8 cellular contexts compared by ENCODE assay signal in the genomic region with DNA sequence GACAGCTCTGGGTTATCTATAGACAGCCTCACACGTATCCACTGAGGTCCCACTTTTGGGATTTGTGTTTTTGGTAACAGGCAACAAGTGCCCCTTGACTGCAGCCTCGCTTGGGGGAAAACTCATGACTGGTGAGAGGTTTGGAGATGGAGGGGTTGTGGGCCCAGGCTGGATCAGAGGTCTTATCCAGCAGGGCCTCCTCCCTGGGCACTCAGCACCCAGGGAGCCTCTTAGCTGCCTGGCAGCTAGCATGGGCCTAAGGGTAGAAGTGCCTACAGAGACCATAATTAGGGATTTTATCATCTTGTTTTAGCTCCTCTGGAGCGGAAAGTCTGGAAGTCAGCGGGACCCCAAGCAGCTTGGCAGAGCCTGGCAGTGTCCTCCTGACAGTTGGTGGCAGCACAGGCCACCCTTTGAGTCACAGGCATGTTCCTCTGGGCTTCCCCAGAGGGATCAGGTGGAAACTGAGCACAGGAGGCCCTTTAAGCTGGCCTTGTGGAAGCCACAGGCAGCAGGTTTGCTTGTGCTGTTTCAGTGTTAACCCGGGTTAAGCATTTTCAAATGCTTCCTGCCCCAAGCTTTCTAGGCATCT.
DNase-seq lines count a peak whose midpoint lies in the region; ATAC-seq and TF ChIP-seq lines count a peak whose summit lies in the region.

No MANE protein-coding gene starts in this region.

- H3K4me2 ChIP-seq in neural cell (ENCODE audit: low read length) = no peak overlapping the region

- H3K27me3 Mint-ChIP-seq in chondrocyte (ENCODE audit: low read depth) = no peaks in the 10 kb centered on the region

- H3K27ac Mint-ChIP-seq in chondrocyte (ENCODE audit: unreplicated experiment) = no peak overlapping the region

- TF ChIP-seq CTCF in BE2C (IDR thresholded peaks at IDR 0.05; ENCODE audit: low read depth, low read length) (peak; percentile 50), chondrocyte (IDR thresholded peaks at IDR 0.05) (peak; percentile 77), neural cell (IDR thresholded peaks at IDR 0.05; ENCODE audit: poor library complexity, severe bottlenecking) (no peak)

- H3K36me3 ChIP-seq in BE2C = no peaks in the 10 kb centered on the region
- no peaks in the 10 kb centered on the region for H3K36me3 ChIP-seq in neural cell (ENCODE audit: insufficient read depth, low read length)

- TF ChIP-seq EP300 in neural cell (conservative IDR thresholded peaks at IDR 0.05; ENCODE audit: poor library complexity, severe bottlenecking) = no peak

- H3K79me2 ChIP-seq in neural cell (replicated peaks; ENCODE audit: insufficient read depth, low read length) = no peaks in the 10 kb centered on the region

- H3K27ac ChIP-seq in neural cell (ENCODE audit: low read length) = no peak overlapping the region

- no peaks in the 10 kb centered on the region for H3K9me2 ChIP-seq in neural cell (ENCODE audit: insufficient read depth, low read length)

- no peak overlapping the region for H3K9ac ChIP-seq in neural cell (ENCODE audit: low read length)

- H3K9me3 ChIP-seq in BE2C = no peaks in the 10 kb centered on the region
- no peaks in the 10 kb centered on the region for H3K9me3 ChIP-seq in neural cell (ENCODE audit: low read length)

- DNase-seq in BE2C (peak; percentile 33), NCI-H2196 treated with DMSO at 0.1 percent for 48 hours (lab: John Stamatoyannopoulos, UW; ENCODE audit: unreplicated experiment) (peak; percentile 15), chondrocyte (ENCODE audit: low spot score) (no peak)
- no peak for DNase-seq in stimulated activated CD4-positive, alpha-beta T cell treated with anti-CD3 and anti-CD28 coated beads, Interleukin-2, amount 100 ng/mL, for 48 hours
- no peak for DNase-seq in stimulated activated CD4-positive, alpha-beta T cell treated with anti-CD3 and anti-CD28 coated beads, Interleukin-1b, Interleukin-23, amount 100 ng/mL, for 48 hours

- peak; percentile 75 for ATAC-seq in GM18867 (IDR thresholded peaks at IDR 0.05; ENCODE audit: unreplicated experiment)
- ATAC-seq in HG02970 (IDR thresholded peaks at IDR 0.05; ENCODE audit: low FRiP score, unreplicated experiment) = peak; percentile 54

- no peaks in the 10 kb centered on the region for H3K4me1 ChIP-seq in BE2C

- no peaks in the 10 kb centered on the region for H3K9me3 Mint-ChIP-seq in chondrocyte (ENCODE audit: low read depth)

- no peak overlapping the region for H3K4me3 Mint-ChIP-seq in chondrocyte (ENCODE audit: unreplicated experiment)

- H3K4me1 Mint-ChIP-seq in chondrocyte (ENCODE audit: low read depth) = no peaks in the 10 kb centered on the region

- H3K4me3 ChIP-seq in BE2C (ENCODE audit: low read depth, low read length) (no peak overlapping the region), neural cell (ENCODE audit: low read length) (no peak overlapping the region)

- H4K20me1 ChIP-seq in neural cell (ENCODE audit: insufficient read depth) = no peaks in the 10 kb centered on the region

- H3K27me3 ChIP-seq in BE2C = no peaks in the 10 kb centered on the region
- H3K27me3 ChIP-seq in neural cell (ENCODE audit: insufficient read depth, low read depth, low read length) = no peaks in the 10 kb centered on the region

- no peaks in the 10 kb centered on the region for H3F3A ChIP-seq in neural cell (ENCODE audit: insufficient read depth, low read length, poor library complexity, severe bottlenecking)

- TF ChIP-seq RAD21 in neural cell (conservative IDR thresholded peaks at IDR 0.05) = peak; percentile 23

- no peak overlapping the region for H2AFZ ChIP-seq in neural cell (ENCODE audit: low read depth, low read length)

- H3K36me3 Mint-ChIP-seq in chondrocyte (ENCODE audit: low read depth) = no peaks in the 10 kb centered on the region

TF ChIP-seq in neural cell, 6 proteins besides CTCF, POLR2A, EP300 and RAD21:
- no peak for TF ChIP-seq SMC3 (conservative IDR thresholded peaks at IDR 0.05; ENCODE audit: poor library complexity)

Comparison
In these comparisons a context has a peak if more than half of its experiments do, and no peak if none do; other contexts are left out.
1. DNase-seq: peak in BE2C (single experiment) and NCI-H2196 treated with DMSO at 0.1 percent for 48 hours (single experiment); none in chondrocyte (single experiment), stimulated activated CD4-positive, alpha-beta T cell treated with anti-CD3 and anti-CD28 coated beads, Interleukin-2, amount 100 ng/mL, for 48 hours (0 of 2) and stimulated activated CD4-positive, alpha-beta T cell treated with anti-CD3 and anti-CD28 coated beads, Interleukin-1b, Interleukin-23, amount 100 ng/mL, for 48 hours (single experiment).